20 cellular contexts compared by ENCODE assay signal in the genomic region with DNA sequence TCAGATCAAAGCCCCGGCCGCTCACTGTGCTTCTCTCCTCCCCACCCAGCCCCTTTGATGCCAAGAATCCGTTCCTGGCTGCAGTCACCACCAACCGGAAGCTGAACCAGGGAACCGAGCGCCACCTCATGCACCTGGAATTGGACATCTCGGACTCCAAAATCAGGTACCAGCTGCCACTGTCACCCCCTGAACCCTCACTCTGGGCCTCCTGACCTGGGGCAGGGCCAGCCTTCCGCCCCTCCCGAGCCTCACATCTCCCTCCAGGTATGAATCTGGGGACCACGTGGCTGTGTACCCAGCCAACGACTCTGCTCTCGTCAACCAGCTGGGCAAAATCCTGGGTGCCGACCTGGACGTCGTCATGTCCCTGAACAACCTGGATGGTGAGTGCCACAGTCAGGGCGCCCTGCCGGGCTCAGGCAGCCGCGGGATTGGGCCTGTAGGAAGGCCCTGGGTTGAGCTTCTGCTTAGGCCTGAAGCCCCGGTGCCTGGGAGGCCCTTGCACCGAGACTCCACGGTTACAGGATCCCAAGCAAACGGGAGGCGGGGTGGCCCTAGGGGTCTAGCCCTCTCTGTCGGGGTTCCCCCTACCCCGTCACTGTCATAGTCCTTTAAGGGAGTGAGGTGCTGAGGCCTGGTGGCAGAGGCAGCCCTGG. TPM values are rescaled to one million over a fixed set of nuclear protein-coding genes. Genes with fewer than 3 reads are reported as not detected.
DNase-seq lines count a peak whose midpoint lies in the region; ATAC-seq, FAIRE-seq and TF ChIP-seq lines count a peak whose summit lies in the region.
"Had no signal": no experiment of that assay in that cellular context is flagged by ENCODE, and none has a peak within 500 bp of the region (broad histone marks: within the 10 kb centered on the region; RNA-seq: fewer than 3 reads in every experiment).

No MANE protein-coding gene starts in this region.

- no peak overlapping the region for H4K5ac ChIP-seq in H1 (ENCODE audit: insufficient read length, low read depth, low read length)

- no peak for TF ChIP-seq EP300 in H1 (IDR thresholded peaks at IDR 0.05; ENCODE audit: borderline replicate concordance in 1 of 2, low read depth in 2 of 2, low read length in 2 of 2)

- H3K36me3 ChIP-seq in H1 (ENCODE audit: control insufficient read depth in 2 of 4, insufficient read depth in 4 of 4, low read length in 3 of 4) (peaks cover 9 to 66% (median 40%) of the 10 kb centered on the region in 4 experiments), prostate gland (peaks cover 0 to 14% of the 10 kb centered on the region in 2 donors)

- H2BK120ac ChIP-seq in H1 (replicated peaks; ENCODE audit: low read depth, low read length), result no peak overlapping the region

- H3K27ac ChIP-seq in H1 (ENCODE audit: low read depth, low read length) (no peak overlapping the region), prostate gland (no peak overlapping the region)
- H3K27ac ChIP-seq: BLaER1 had no signal

- no peak for ATAC-seq in Right ventricle myocardium inferior
- ATAC-seq: GM12878, GM23338 had no signal

- H3K4me3 Mint-ChIP-seq in progenitor cell of endocrine pancreas (ENCODE audit: low read depth), result no peak overlapping the region
- H3K4me3 Mint-ChIP-seq: GM23338 had no signal

- WGBS in H1 (ENCODE audit: extremely low coverage in 1 of 2, insufficient coverage in 1 of 2, insufficient read length in 1 of 2, insufficient replicate concordance in 2 of 2, low coverage in 1 of 2, low lambda C conversion rate in 2 of 2, missing lambda C conversion rate in 1 of 2), 2 experiments, result 90% methylated on average over 22 of the region's 26 CpGs; no CpG with 5 or more reads in 1 of the 2 experiments
- WGBS in prostate gland, result 77% methylated on average over 26 of the region's 26 CpGs

- no peaks in the 10 kb centered on the region for H3K79me2 ChIP-seq in H1 (ENCODE audit: control insufficient read depth in 1 of 2, insufficient read depth in 2 of 2, low read length in 2 of 2)

- TF ChIP-seq POLR2A in H1 (IDR thresholded peaks at IDR 0.05; ENCODE audit: control extremely low read depth in 1 of 2, low read depth in 2 of 2, low read length in 2 of 2), result no peak
- no peak for TF ChIP-seq POLR2A in prostate gland (IDR thresholded peaks at IDR 0.05)

- no peak overlapping the region for H3K9ac ChIP-seq in H1 (replicated peaks in 1 of 4; ENCODE audit: extremely low read depth in 1 of 4, low read depth in 3 of 4, low read length in 3 of 4)
- H3K9ac ChIP-seq: BLaER1 had no signal

- intact Hi-C loops in Right ventricle myocardium inferior (cut with DNase I) (no loop called here), cardiac septum (cut with DNase I) (no loop called here), prostate gland (cut with DNase I) (no loop called here)

- H3K14ac ChIP-seq in H1 (ENCODE audit: insufficient read length), result no peak overlapping the region

- no peak overlapping the region for H3K4me2 ChIP-seq in H1 (ENCODE audit: insufficient read depth in 1 of 2, low read depth in 2 of 2, low read length in 2 of 2)
- H3K4me2 ChIP-seq: BLaER1, GM23338 had no signal

- no peaks in the 10 kb centered on the region for H3K79me1 ChIP-seq in H1 (ENCODE audit: low read depth, low read length)

- peak overlapping the region; percentile 79; the same call in 1 of the 2 replicates for H4K8ac ChIP-seq in H1 (ENCODE audit: extremely low read depth, insufficient read depth, low read length)

- no peaks in the 10 kb centered on the region for H3K4me1 Mint-ChIP-seq in progenitor cell of endocrine pancreas (ENCODE audit: low read depth)

- H3K27me3 Mint-ChIP-seq in progenitor cell of endocrine pancreas, result no peaks in the 10 kb centered on the region

- no peak overlapping the region for H2AFZ ChIP-seq in H1 (ENCODE audit: low read length)
- H2AFZ ChIP-seq: GM23338 had no signal

- TF ChIP-seq CTCF in H1 (IDR thresholded peaks at IDR 0.05; ENCODE audit: control extremely low read depth in 1 of 3, insufficient read depth in 1 of 3, low read depth in 1 of 3, low read length in 3 of 3) (no peak), progenitor cell of endocrine pancreas (IDR thresholded peaks at IDR 0.05; ENCODE audit: unreplicated experiment) (no peak), prostate gland (IDR thresholded peaks at IDR 0.05) (no peak)

- no peak overlapping the region for H2BK20ac ChIP-seq in H1 (ENCODE audit: low read length)

- peak overlapping the region; percentile 45 for H3K27ac Mint-ChIP-seq in progenitor cell of endocrine pancreas
- H3K27ac Mint-ChIP-seq: GM23338 had no signal

- H3K4me1 ChIP-seq in H1 (replicated peaks in 1 of 4; ENCODE audit: control insufficient read depth in 3 of 4, insufficient read depth in 4 of 4, low read length in 3 of 4) (peaks cover 0 to 3% (median 0%) of the 10 kb centered on the region in 4 experiments; a peak in 1 of 7 replicates), prostate gland (replicated peaks) (no peaks in the 10 kb centered on the region)

- no peaks in the 10 kb centered on the region for H3K23me2 ChIP-seq in H1 (ENCODE audit: low read depth, low read length)

- H3K56ac ChIP-seq in H1 (replicated peaks; ENCODE audit: insufficient read length, low read depth, low read length), result no peak overlapping the region

- no peak for TF ChIP-seq RAD21 in H1 (IDR thresholded peaks at IDR 0.05 in 1 of 2, conservative IDR thresholded peaks at IDR 0.05 in 1 of 2; ENCODE audit: low read depth in 2 of 2, low read length in 2 of 2)

- H2BK12ac ChIP-seq in H1 (ENCODE audit: low read depth, low read length), result no peak overlapping the region

- H2AK5ac ChIP-seq in H1 (ENCODE audit: low read depth, low read length), result no peak overlapping the region

- no peak for FAIRE-seq in H1 (lab: Jason Lieb, UNC)
- FAIRE-seq: G401.6, GM12878 had no signal

- H3K4me3 ChIP-seq in H1 (ENCODE audit: extremely low read depth in 1 of 4, insufficient read depth in 2 of 4, low read depth in 3 of 4, low read length in 4 of 4) (no peak overlapping the region), prostate gland (no peak overlapping the region)
- H3K4me3 ChIP-seq: BLaER1, GM12878, GM23338 had no signal

- H3K36me3 Mint-ChIP-seq in progenitor cell of endocrine pancreas (ENCODE audit: insufficient read depth), result peaks cover 9% of the 10 kb centered on the region

- DNase-seq in Right ventricle myocardium inferior (ENCODE audit: missing footprints) (peak; percentile 18), cardiac septum (ENCODE audit: low spot score) (no peak), HT-29 (ENCODE audit: low spot score) (peak; percentile 10), H1 (ENCODE audit: low read depth in 1 of 2, low spot score in 2 of 2) (no peak), progenitor cell of endocrine pancreas (ENCODE audit: low spot score, unreplicated experiment) (no peak), NCI-H2171 (lab: John Stamatoyannopoulos, UW) (no peak), ecto neural progenitor cell (ENCODE audit: low spot score) (no peak), prostate gland (ENCODE audit: low spot score) (no peak)
- DNase-seq: DND-41, Kasumi-1, MM.1S, NCI-H1105, NCI-H1694 treated with DMSO at 0.1 percent for 48 hours, NCI-H2107, NCI-H226, NCI-H524 treated with DMSO at 0.1 percent for 48 hours had no signal

- no peaks in the 10 kb centered on the region for H3K27me3 ChIP-seq in H1 (replicated peaks in 1 of 4; ENCODE audit: control insufficient read depth in 3 of 4, extremely low read depth in 1 of 4, insufficient read depth in 3 of 4, low read length in 3 of 4)
- no peaks in the 10 kb centered on the region for H3K27me3 ChIP-seq in prostate gland (replicated peaks; ENCODE audit: insufficient read depth)
- H3K27me3 ChIP-seq: BLaER1 had no signal

- no peaks in the 10 kb centered on the region for H3K9me3 Mint-ChIP-seq in progenitor cell of endocrine pancreas (ENCODE audit: low read depth)
- H3K9me3 Mint-ChIP-seq: GM23338 had no signal

- no peak overlapping the region for H4K91ac ChIP-seq in H1 (replicated peaks; ENCODE audit: insufficient read length, low read length)

- peaks cover 0 to 9% of the 10 kb centered on the region in 2 experiments for H4K20me1 ChIP-seq in H1 (replicated peaks in 1 of 2; ENCODE audit: control insufficient read depth in 1 of 2, insufficient read depth in 2 of 2, low read length in 2 of 2)

- H2BK5ac ChIP-seq in H1 (ENCODE audit: low read depth, low read length), result no peak overlapping the region

- no peak overlapping the region for H3K4ac ChIP-seq in H1 (replicated peaks; ENCODE audit: insufficient read length, low read depth, low read length)

- H2BK15ac ChIP-seq in H1 (ENCODE audit: low read length), result no peak overlapping the region

- no peak overlapping the region for H3K23ac ChIP-seq in H1 (ENCODE audit: insufficient read length)

- H3K18ac ChIP-seq in H1 (ENCODE audit: extremely low read depth, low read length), result no peak overlapping the region

- CTCF ChIA-PET in H1 (lab: Charles Lee; ENCODE audit: partially characterized antibody), result interaction anchor here (0.7 to 1.3 kb wide), 2 partner anchors 10 to 38 kb away, joined by 3 read pairs; no protein-coding TSS in a partner anchor

- POLR2A ChIA-PET in H1 (lab: Charles Lee; ENCODE audit: partially characterized antibody), result interaction anchor here (1.0 kb wide), 1 partner anchor 10 kb away, joined by 3 read pairs; no protein-coding TSS in a partner anchor

- no peaks in the 10 kb centered on the region for H3K9me3 ChIP-seq in H1 (ENCODE audit: insufficient read depth in 2 of 2, low read depth in 1 of 2, low read length in 1 of 2)
- no peaks in the 10 kb centered on the region for H3K9me3 ChIP-seq in prostate gland
- H3K9me3 ChIP-seq: BLaER1 had no signal

RNA-seq across cellular contexts. Expression of a gene that starts 10.8 kb away (rescaled TPM):
- total RNA-seq in Right ventricle myocardium inferior (109 TPM), cardiac septum (138 TPM), progenitor cell of endocrine pancreas (35.7 and 39.3 TPM in 2 replicates), prostate gland (10 to 100 TPM; 20.2 to 40.8 TPM)
- total RNA-seq in HT-29 (2014; rRNA removed; shearing (Covaris generic)), result 29.3 and 32.8 TPM in 2 replicates
- total RNA-seq in H1 (2021; fragmentation: NEBNext Ultra II Directional; extraction: Animal tissue kit (Norgen Biotek cat#: 25700)), result 15.6 and 21.2 TPM in 2 replicates
- 48.8 and 49.9 TPM in 2 replicates for polyA plus RNA-seq in H1 (2011; rRNA removed)
- 39.3 TPM for polyA plus RNA-seq in H1 (2011; cell fraction: cytosol; rRNA removed)
- polyA plus RNA-seq in H1 (2011; cell fraction: nucleus; rRNA removed), result 61.7 TPM
- 22.0 to 30.6 TPM (median 26.8 TPM) in 4 replicates for polyA plus RNA-seq in H1 (2012, experiment 1 of 2)
- 35.9 TPM for polyA plus RNA-seq in H1 (2012, experiment 2 of 2)
- polyA plus RNA-seq in H1 (2013, experiment 1 of 2), result 22.2 TPM
- polyA plus RNA-seq in H1 (2013, experiment 2 of 2), result 24.9 TPM
- 73.1 and 86.8 TPM in 2 replicates for polyA minus RNA-seq in H1 (2011; rRNA and poly(A)+ RNA removed)
- polyA minus RNA-seq in H1 (2011; cell fraction: cytosol; rRNA and poly(A)+ RNA removed), result 11.7 TPM
- 20.8 TPM for polyA minus RNA-seq in H1 (2011; cell fraction: nucleus; rRNA and poly(A)+ RNA removed)

Comparison
In these comparisons a context has a peak if more than half of its experiments do, and no peak if none do; other contexts are left out.
1. DNase-seq: peak in Right ventricle myocardium inferior (single experiment) and HT-29 (single experiment); none in cardiac septum (single experiment), H1 (0 of 2), progenitor cell of endocrine pancreas (single experiment), NCI-H2171 (single experiment), ecto neural progenitor cell (single experiment) and prostate gland (single experiment).